Comparison of ENCODE assay signal across 8 cellular contexts in the genomic region with DNA sequence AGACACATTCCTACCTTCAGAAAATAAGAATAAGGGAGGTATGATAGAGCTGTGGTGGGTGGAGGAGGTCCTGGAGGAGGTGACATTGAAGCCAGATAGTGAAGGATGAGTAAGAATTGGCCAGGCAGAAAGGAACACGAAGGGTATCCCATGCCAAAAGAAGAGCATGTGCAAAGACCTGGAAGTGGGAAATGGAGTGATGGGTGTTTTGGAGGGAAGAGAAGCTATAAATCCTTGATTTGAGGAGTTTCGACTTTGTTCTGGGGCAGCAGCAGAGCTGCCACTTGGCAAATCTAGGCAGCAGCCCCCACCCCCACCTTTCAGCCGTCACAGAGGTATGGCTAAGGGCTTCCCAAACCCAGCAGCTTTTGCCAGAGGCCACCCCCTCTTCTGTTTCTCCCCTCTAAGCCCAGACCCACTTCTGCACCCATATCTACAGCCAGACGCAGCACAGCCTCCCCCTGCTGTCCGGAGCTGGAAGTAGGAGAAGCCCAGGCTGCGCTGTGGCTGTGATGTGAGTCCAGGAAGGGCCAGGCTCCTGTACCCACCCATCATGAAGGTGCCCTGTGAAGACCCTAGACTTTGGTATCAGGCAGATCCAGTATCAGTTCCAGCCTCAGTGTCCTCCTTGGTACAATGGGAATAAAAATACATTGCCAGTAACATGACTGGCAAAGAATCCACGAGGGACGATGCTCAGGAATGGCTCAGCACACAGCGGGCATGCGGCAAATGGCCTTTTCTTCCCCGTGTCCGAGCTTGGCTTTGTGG.
DNase-seq lines count a peak whose midpoint lies in the region; ATAC-seq and TF ChIP-seq lines count a peak whose summit lies in the region.

No MANE protein-coding gene starts in this region.

- H3K9me3 ChIP-seq in Loucy (ENCODE audit: insufficient read depth, low read depth, low read length): no peaks in the 10 kb centered on the region
- no peaks in the 10 kb centered on the region for H3K9me3 ChIP-seq in testis

- no peak overlapping the region for H2AFZ ChIP-seq in Loucy (ENCODE audit: low read length)

- TF ChIP-seq POLR2A in testis (IDR thresholded peaks at IDR 0.05): no peak

- no peak overlapping the region for H3K4me2 ChIP-seq in Loucy (ENCODE audit: low read depth, low read length, poor library complexity, severe bottlenecking)

- H3K9ac ChIP-seq in Loucy (ENCODE audit: low read depth, low read length, poor library complexity, severe bottlenecking): no peak overlapping the region

- no peaks in the 10 kb centered on the region for H4K20me1 ChIP-seq in Loucy (ENCODE audit: insufficient read depth, low read length, poor library complexity, severe bottlenecking)

- intact Hi-C loops in testis (cut with DNase I; ENCODE audit: low total_unique reads): no loop called here

- no peaks in the 10 kb centered on the region for H3K36me3 ChIP-seq in Loucy (ENCODE audit: insufficient read depth, low read length)
- H3K36me3 ChIP-seq in testis (ENCODE audit: low read depth, missing control alignments): no peaks in the 10 kb centered on the region

- no peak overlapping the region for H3K27ac ChIP-seq in testis

- no peaks in the 10 kb centered on the region for H3K27me3 ChIP-seq in Loucy (ENCODE audit: insufficient read depth, low read length, poor library complexity, severe bottlenecking)
- H3K27me3 ChIP-seq in testis: no peaks in the 10 kb centered on the region

- H3K9me2 ChIP-seq in Loucy (replicated peaks; ENCODE audit: low read depth, low read length): no peaks in the 10 kb centered on the region

- no peak for ATAC-seq in HG02642 (IDR thresholded peaks at IDR 0.05; ENCODE audit: poor library complexity, unreplicated experiment)

- DNase-seq in DMS79 treated with DMSO at 0.1 percent for 48 hours (lab: John Stamatoyannopoulos, UW) (peak; percentile 49), DMS79 (lab: John Stamatoyannopoulos, UW) (no peak), SW480 (ENCODE audit: low spot score) (peak; percentile 63), dermis microvascular lymphatic vessel endothelial cell (ENCODE audit: low read depth in 2 of 2) (peak; percentile 43 to 69), medulla oblongata (ENCODE audit: extremely low spot score) (peak; percentile 77), testis (peak; percentile 76)

- no peaks in the 10 kb centered on the region for H3F3A ChIP-seq in Loucy (ENCODE audit: low read depth)

- no peaks in the 10 kb centered on the region for H3K4me1 ChIP-seq in Loucy (ENCODE audit: insufficient read depth, low read length, poor library complexity, severe bottlenecking)
- H3K4me1 ChIP-seq in testis: no peaks in the 10 kb centered on the region

- H3K4me3 ChIP-seq in Loucy (ENCODE audit: low read length, poor library complexity, severe bottlenecking): no peak overlapping the region
- H3K4me3 ChIP-seq in testis: no peak overlapping the region

- WGBS in testis, 2 donors: 43 to 50% methylated on average over 12 of the region's 12 CpGs

- H3K79me2 ChIP-seq in Loucy (ENCODE audit: insufficient read depth, low read length): no peaks in the 10 kb centered on the region

- peak; percentile 78 for TF ChIP-seq CTCF in Loucy (conservative IDR thresholded peaks at IDR 0.05; ENCODE audit: low read length)
- TF ChIP-seq CTCF in testis (IDR thresholded peaks at IDR 0.05): peak; percentile 45 to 73 (median 49)
